In the genomic region with DNA sequence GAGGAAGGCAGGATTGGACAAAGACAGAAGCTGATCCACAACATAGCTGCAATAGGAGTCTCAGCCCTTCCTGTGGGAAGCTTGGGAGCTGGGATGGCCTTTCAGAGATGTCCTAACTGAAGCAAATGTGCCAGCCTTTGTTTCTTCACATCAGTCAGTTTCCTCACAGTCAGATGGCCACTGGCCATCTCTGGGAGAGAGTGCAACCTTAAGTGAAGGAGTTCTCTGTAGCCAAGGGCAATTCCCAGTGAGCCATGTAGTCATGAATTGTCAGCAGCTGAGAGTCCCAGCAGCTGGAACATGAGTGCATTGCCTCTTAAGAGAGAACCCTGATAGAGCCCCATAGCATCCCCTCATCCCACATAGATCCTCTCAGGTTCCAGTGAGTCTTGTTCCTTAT, we compare ENCODE assay signal across 13 cellular contexts.
"Had no signal": no experiment of that assay in that cellular context is flagged by ENCODE, and none has a peak within 500 bp of the region (broad histone marks: within the 10 kb centered on the region; RNA-seq: fewer than 3 reads in every experiment).

No MANE protein-coding gene starts in this region.

- DNase-seq: activated CD4-positive, alpha-beta T cell treated with anti-CD3 and anti-CD28 coated beads, Interleukin-2, amount 10 ng/mL, durations not matched to agents 24 days and 14 days; activated CD8-positive, alpha-beta T cell treated with anti-CD3 and anti-CD28 coated beads for 36 hours; activated naive CD4-positive, alpha-beta T cell treated with anti-CD3 and anti-CD28 coated beads for 36 hours; activated T-cell treated with anti-CD3 and anti-CD28 coated beads, Interleukin-2, amount 50 U/mL, for 4 hours; natural killer cell; ovary; stimulated activated CD4-positive, alpha-beta T cell treated with anti-CD3 and anti-CD28 coated beads, Interleukin-12 subunit alpha, Interleukin-12 subunit beta, amount 100 ng/mL, for 4 hours; stimulated activated CD4-positive, alpha-beta T cell treated with anti-CD3 and anti-CD28 coated beads, Interleukin-1b, Interleukin-23, amount 100 ng/mL, for 48 hours; stimulated activated CD8-positive, alpha-beta memory T cell treated with anti-CD3 and anti-CD28 coated beads, Interleukin-4, amount 100 ng/mL, for 48 hours; stimulated activated naive CD4-positive, alpha-beta T cell; substantia nigra; transverse colon had no signal

- H3K36me3 ChIP-seq: ovary, transverse colon had no signal

- H3K27ac ChIP-seq: coronary artery, ovary, transverse colon had no signal

- H3K27me3 ChIP-seq: ovary, transverse colon had no signal

- H3K4me3 ChIP-seq: coronary artery, ovary, transverse colon had no signal

- ATAC-seq: activated CD8-positive, alpha-beta T cell treated with anti-CD3 and anti-CD28 coated beads for 36 hours; activated T-cell treated with anti-CD3 and anti-CD28 coated beads, Interleukin-2, amount 50 U/mL, for 4 hours; natural killer cell had no signal

- H3K4me1 ChIP-seq: transverse colon had no signal

- H3K9me3 ChIP-seq: ovary, transverse colon had no signal
